Comparison of ENCODE assay signal across 9 cellular contexts in genomic region chr3:34012102-34012461, GRCh38.
A peak's percentile ranks its signal among the peaks of the same experiment; 100 is the strongest.
DNase-seq lines count a peak whose midpoint lies in the region; TF ChIP-seq lines count a peak whose summit lies in the region.
"Had no signal": no experiment of that assay in that cellular context is flagged by ENCODE, and none has a peak within 500 bp of the region (broad histone marks: within the 10 kb centered on the region; RNA-seq: fewer than 3 reads in every experiment).

No MANE protein-coding gene starts in this region.

- no peak overlapping the region for H2BK5ac ChIP-seq in mesendoderm (ENCODE audit: low read length)

- H3K9me3 Mint-ChIP-seq in Caco-2 (ENCODE audit: unreplicated experiment) (peaks cover 10% of the 10 kb centered on the region), type B pancreatic cell (no peaks in the 10 kb centered on the region)

- no peak overlapping the region for H3K9ac ChIP-seq in mesendoderm (ENCODE audit: low read length)

- H4K5ac ChIP-seq in mesendoderm (ENCODE audit: low read length), result no peak overlapping the region

- no peak overlapping the region for H3K23ac ChIP-seq in mesendoderm (ENCODE audit: low read length)

- H2BK15ac ChIP-seq in mesendoderm (replicated peaks; ENCODE audit: low read depth), result no peak overlapping the region

- no TSS peak for BruUV-seq in Caco-2 (replicated peaks; lab: Mats Ljungman, UMichigan)

- POLR2A ChIA-PET in Caco-2 (lab: Charles Lee), result interaction anchor here (0.8 to 1.2 kb wide), 2 partner anchors 11 to 214 kb away, joined by 3 to 5 read pairs; partner anchors contain the start of gene PDCD6IP

- no peaks in the 10 kb centered on the region for H3K27me3 Mint-ChIP-seq in Caco-2 (ENCODE audit: insufficient read depth, unreplicated experiment)
- no peaks in the 10 kb centered on the region for H3K27me3 Mint-ChIP-seq in type B pancreatic cell

- DNase-seq in Caco-2, result peak; percentile 78 to 82
- peak; percentile 87 for DNase-seq in LoVo (ENCODE audit: low spot score)
- DNase-seq in brain pericyte (ENCODE audit: low read depth, low spot score), result peak; percentile 89
- DNase-seq in mesendoderm, result peak; percentile 88
- no peak for DNase-seq in NCI-H526 treated with DMSO at 0.1 percent for 48 hours (lab: John Stamatoyannopoulos, UW)
- DNase-seq in Ammon's horn (ENCODE audit: low spot score), result no peak
- no peak for DNase-seq in stimulated activated CD8-positive, alpha-beta memory T cell treated with anti-CD3 and anti-CD28 coated beads, Interleukin-4, amount 100 ng/mL, for 48 hours
- DNase-seq in type B pancreatic cell (ENCODE audit: extremely low spot score, unreplicated experiment), result no peak
- DNase-seq: nucleus accumbens had no signal

- H3K79me1 ChIP-seq in mesendoderm (ENCODE audit: low read length), result no peaks in the 10 kb centered on the region

- no peaks in the 10 kb centered on the region for H3K36me3 ChIP-seq in Caco-2 (ENCODE audit: control insufficient read depth, insufficient read depth, low read length)
- no peaks in the 10 kb centered on the region for H3K36me3 ChIP-seq in mesendoderm (ENCODE audit: control insufficient read depth, insufficient read depth, low read length)

- H2BK120ac ChIP-seq in mesendoderm (ENCODE audit: low read depth, low read length), result no peak overlapping the region

- H2AK5ac ChIP-seq in mesendoderm (ENCODE audit: low read length), result no peak overlapping the region

- intact Hi-C loops in Caco-2 (cut with micrococcal nuclease; ENCODE audit: unreplicated experiment), result loop anchor here (1.0 kb wide), 2 partner anchors 11 to 129 kb away; no protein-coding TSS in a partner anchor

- no peak overlapping the region for H3K4ac ChIP-seq in mesendoderm (ENCODE audit: low read depth, low read length)

- H3K4me3 Mint-ChIP-seq in Caco-2 (ENCODE audit: unreplicated experiment) (no peak overlapping the region), type B pancreatic cell (no peak overlapping the region)

- H3K56ac ChIP-seq in mesendoderm (ENCODE audit: low read length), result no peak overlapping the region

- CTCF ChIA-PET in Caco-2 (lab: Charles Lee), result interaction anchor here (0.5 to 2.4 kb wide), 5 partner anchors 11 to 226 kb away, joined by 3 to 12 read pairs (median 8); no protein-coding TSS in a partner anchor

- no peak for TF ChIP-seq CTCF in Caco-2 (IDR thresholded peaks at IDR 0.05; ENCODE audit: insufficient read depth in 1 of 2, low read depth in 1 of 2, low read length in 1 of 2, severe bottlenecking in 1 of 2, unreplicated experiment in 1 of 2)
- TF ChIP-seq CTCF in type B pancreatic cell (conservative IDR thresholded peaks at IDR 0.05), result no peak

- no CpG with 5 or more reads among the region's 2 CpGs for WGBS in mesendoderm (ENCODE audit: extremely low coverage, insufficient coverage, low lambda C conversion rate)

- H3K27me3 ChIP-seq in Caco-2 (replicated peaks; ENCODE audit: control insufficient read depth, insufficient read depth, low read length), result no peaks in the 10 kb centered on the region
- no peaks in the 10 kb centered on the region for H3K27me3 ChIP-seq in mesendoderm (ENCODE audit: insufficient read depth, low read length, poor library complexity)

- H3K18ac ChIP-seq in mesendoderm (ENCODE audit: low read length), result no peak overlapping the region

- H3K36me3 Mint-ChIP-seq in Caco-2 (ENCODE audit: insufficient read depth, unreplicated experiment), result no peaks in the 10 kb centered on the region
- no peaks in the 10 kb centered on the region for H3K36me3 Mint-ChIP-seq in type B pancreatic cell

- no peak overlapping the region for H3K4me2 ChIP-seq in mesendoderm (ENCODE audit: low read length)

- H3K27ac ChIP-seq in mesendoderm (ENCODE audit: low read depth, low read length), result no peak overlapping the region

- peaks cover 35% of the 10 kb centered on the region for H3K4me1 Mint-ChIP-seq in Caco-2 (ENCODE audit: low read depth, unreplicated experiment)
- peaks cover 13% of the 10 kb centered on the region for H3K4me1 Mint-ChIP-seq in type B pancreatic cell (ENCODE audit: unreplicated experiment)

- H3K4me1 ChIP-seq in Caco-2, result peaks cover 49% of the 10 kb centered on the region
- H3K4me1 ChIP-seq in mesendoderm (ENCODE audit: control insufficient read depth, low read depth, low read length), result peaks cover 8% of the 10 kb centered on the region

- peak overlapping the region; percentile 67 for H3K27ac Mint-ChIP-seq in Caco-2 (ENCODE audit: unreplicated experiment)
- no peak overlapping the region for H3K27ac Mint-ChIP-seq in type B pancreatic cell

- H3K4me3 ChIP-seq in Caco-2 (ENCODE audit: low read depth, low read length) (no peak overlapping the region), mesendoderm (ENCODE audit: low read length) (no peak overlapping the region)

- no peaks in the 10 kb centered on the region for H3K9me3 ChIP-seq in Caco-2

- no peak overlapping the region for H4K8ac ChIP-seq in mesendoderm (ENCODE audit: low read depth, low read length)

- no peaks in the 10 kb centered on the region for H3K79me2 ChIP-seq in mesendoderm (ENCODE audit: control insufficient read depth, insufficient read depth, low read length)

Comparison
In these comparisons a context has a peak if more than half of its experiments do, and no peak if none do; other contexts are left out.
1. DNase-seq: peak in Caco-2 (2 of 2), LoVo (single experiment), brain pericyte (single experiment) and mesendoderm (single experiment); none in NCI-H526 treated with DMSO at 0.1 percent for 48 hours (single experiment), Ammon's horn (single experiment), stimulated activated CD8-positive, alpha-beta memory T cell treated with anti-CD3 and anti-CD28 coated beads, Interleukin-4, amount 100 ng/mL, for 48 hours (single experiment) and type B pancreatic cell (single experiment).